Comparison of ENCODE assay signal across 19 cellular contexts in genomic region chr3:33023176-33024136, GRCh38.
DNase-seq lines count a peak whose midpoint lies in the region; ATAC-seq, FAIRE-seq and TF ChIP-seq lines count a peak whose summit lies in the region.
"Had no signal": no experiment of that assay in that cellular context is flagged by ENCODE, and none has a peak within 500 bp of the region (broad histone marks: within the 10 kb centered on the region; RNA-seq: fewer than 3 reads in every experiment).

No MANE protein-coding gene starts in this region.

- H3K9me3 Mint-ChIP-seq in CD4-positive, CD25-positive, alpha-beta regulatory T cell = no peaks in the 10 kb centered on the region
- no peaks in the 10 kb centered on the region for H3K9me3 Mint-ChIP-seq in activated CD8-positive, alpha-beta T cell treated with anti-CD3 and anti-CD28 coated beads, Interleukin-2, amount 10 ng/mL, durations not matched to agents 7 days and 5 days (ENCODE audit: insufficient read depth)

- peak overlapping the region; percentile 64 to 90 (median 86) for H3K4me3 Mint-ChIP-seq in CD4-positive, CD25-positive, alpha-beta regulatory T cell
- no peak overlapping the region for H3K4me3 Mint-ChIP-seq in activated CD8-positive, alpha-beta T cell treated with anti-CD3 and anti-CD28 coated beads, Interleukin-2, amount 10 ng/mL, durations not matched to agents 7 days and 5 days

- no peaks in the 10 kb centered on the region for H3K27me3 ChIP-seq in CD4-positive, CD25-positive, alpha-beta regulatory T cell (ENCODE audit: control insufficient read depth, insufficient read depth, low read length)
- no peaks in the 10 kb centered on the region for H3K27me3 ChIP-seq in DND-41 (ENCODE audit: insufficient read depth, low read length, poor library complexity)
- H3K27me3 ChIP-seq: ascending aorta, gastroesophageal sphincter, ovary, tibial artery had no signal

- H3K27ac Mint-ChIP-seq in CD4-positive, CD25-positive, alpha-beta regulatory T cell = peak overlapping the region; percentile 80 to 90 (median 85)
- no peak overlapping the region for H3K27ac Mint-ChIP-seq in activated CD8-positive, alpha-beta T cell treated with anti-CD3 and anti-CD28 coated beads, Interleukin-2, amount 10 ng/mL, durations not matched to agents 7 days and 5 days

- H3K27ac ChIP-seq in CD4-positive, CD25-positive, alpha-beta regulatory T cell (ENCODE audit: insufficient read depth, low read length, poor library complexity, severe bottlenecking) = peak overlapping the region; percentile 84
- H3K27ac ChIP-seq in DND-41 (ENCODE audit: low read length) = no peak overlapping the region
- H3K27ac ChIP-seq: ascending aorta, gastroesophageal sphincter, ovary, tibial artery had no signal

- H3K36me3 ChIP-seq in CD4-positive, CD25-positive, alpha-beta regulatory T cell (ENCODE audit: control insufficient read depth, insufficient read depth, low read length) = peaks cover 20% of the 10 kb centered on the region
- H3K36me3 ChIP-seq in DND-41 (ENCODE audit: insufficient read depth, low read length) = peaks cover 19% of the 10 kb centered on the region; the same call in 1 of the 2 replicates
- H3K36me3 ChIP-seq: ovary had no signal

- peak; percentile 76 to 82 for ATAC-seq in CD4-positive, CD25-positive, alpha-beta regulatory T cell (ENCODE audit: low read depth in 2 of 2)
- ATAC-seq in DND-41 (ENCODE audit: insufficient read depth, low read depth) = peak; percentile 39; the same call in 1 of the 3 replicates
- peak; percentile 82 for ATAC-seq in activated CD8-positive, alpha-beta T cell treated with anti-CD3 and anti-CD28 coated beads, Interleukin-2, amount 10 ng/mL, durations not matched to agents 7 days and 5 days
- ATAC-seq in GM18867 (IDR thresholded peaks at IDR 0.05; ENCODE audit: unreplicated experiment) = no peak
- no peak for ATAC-seq in HG03097 (IDR thresholded peaks at IDR 0.05; ENCODE audit: low FRiP score, unreplicated experiment)
- no peak for ATAC-seq in HG02610 (IDR thresholded peaks at IDR 0.05; ENCODE audit: unreplicated experiment)
- ATAC-seq: gastroesophageal sphincter, left ventricle myocardium superior had no signal

- peaks cover 32% of the 10 kb centered on the region for H3K36me3 Mint-ChIP-seq in CD4-positive, CD25-positive, alpha-beta regulatory T cell
- H3K36me3 Mint-ChIP-seq in activated CD8-positive, alpha-beta T cell treated with anti-CD3 and anti-CD28 coated beads, Interleukin-2, amount 10 ng/mL, durations not matched to agents 7 days and 5 days (ENCODE audit: low read depth) = peaks cover 30% of the 10 kb centered on the region

- CTCF ChIA-PET in activated CD8-positive, alpha-beta T cell treated with anti-CD3 and anti-CD28 coated beads, Interleukin-2, amount 10 ng/mL, durations not matched to agents 7 days and 5 days (lab: Charles Lee) = interaction anchor here (0.7 to 1.3 kb wide), 4 partner anchors 9 to 51 kb away, joined by 3 to 6 read pairs (median 4); no protein-coding TSS in a partner anchor

- no peaks in the 10 kb centered on the region for H3K79me2 ChIP-seq in DND-41 (ENCODE audit: insufficient read depth, low read length)

- H3K4me2 ChIP-seq in DND-41 (ENCODE audit: insufficient read depth, low read length) = no peak overlapping the region

- no peaks in the 10 kb centered on the region for H3K9me3 ChIP-seq in CD4-positive, CD25-positive, alpha-beta regulatory T cell (ENCODE audit: control insufficient read depth in 2 of 2, low read length in 2 of 2)
- no peaks in the 10 kb centered on the region for H3K9me3 ChIP-seq in DND-41 (ENCODE audit: insufficient read depth, low read length, severe bottlenecking)
- H3K9me3 ChIP-seq: ascending aorta, gastroesophageal sphincter, ovary, tibial artery had no signal

- FAIRE-seq in D721Med (lab: Jason Lieb, UNC) = no peak

- H3K9ac ChIP-seq in DND-41 (ENCODE audit: low read depth, low read length) = no peak overlapping the region

- POLR2A ChIA-PET in activated CD8-positive, alpha-beta T cell treated with anti-CD3 and anti-CD28 coated beads, Interleukin-2, amount 10 ng/mL, durations not matched to agents 7 days and 5 days (lab: Charles Lee) = no interaction called here

- no peaks in the 10 kb centered on the region for H4K20me1 ChIP-seq in DND-41 (ENCODE audit: insufficient read depth, low read length)

- H3K27me3 Mint-ChIP-seq in CD4-positive, CD25-positive, alpha-beta regulatory T cell = no peaks in the 10 kb centered on the region
- no peaks in the 10 kb centered on the region for H3K27me3 Mint-ChIP-seq in activated CD8-positive, alpha-beta T cell treated with anti-CD3 and anti-CD28 coated beads, Interleukin-2, amount 10 ng/mL, durations not matched to agents 7 days and 5 days (ENCODE audit: low read depth)

- peaks cover 64% of the 10 kb centered on the region for H3K4me1 ChIP-seq in CD4-positive, CD25-positive, alpha-beta regulatory T cell (ENCODE audit: control insufficient read depth, insufficient read depth, low read length, poor library complexity, severe bottlenecking)
- no peaks in the 10 kb centered on the region for H3K4me1 ChIP-seq in DND-41 (ENCODE audit: insufficient read depth, low read length)
- H3K4me1 ChIP-seq: ascending aorta, gastroesophageal sphincter, tibial artery had no signal

- DNase-seq in CD4-positive, CD25-positive, alpha-beta regulatory T cell = peak in 2 of 3 donors; percentile 57 to 78
- DNase-seq in DND-41 (no peak), kidney tubule cell (ENCODE audit: low spot score) (peak; percentile 8), D721Med (ENCODE audit: insufficient read length, low spot score) (no peak)
- no peak for DNase-seq in activated CD8-positive, alpha-beta T cell treated with anti-CD3 and anti-CD28 coated beads, Interleukin-2, amount 10 ng/mL, durations not matched to agents 7 days and 5 days
- DNase-seq: activated CD8-positive, alpha-beta memory T cell treated with anti-CD3 and anti-CD28 coated beads, Interleukin-2, amount 50 U/mL, for 4 hours; IMR-90; left ventricle myocardium superior; NCI-H1092 treated with DMSO at 0.1 percent for 48 hours; NCI-H748 treated with DMSO at 0.1 percent for 48 hours; ovary; RPMI8226; stimulated activated CD4-positive, alpha-beta T cell treated with anti-CD3 and anti-CD28 coated beads, Interleukin-2, amount 100 ng/mL, for 48 hours; tibial artery had no signal

- no peak for TF ChIP-seq CTCF in DND-41 (IDR thresholded peaks at IDR 0.05; ENCODE audit: borderline replicate concordance, extremely low read depth, low read length, poor library complexity, severe bottlenecking)
- no peak for TF ChIP-seq CTCF in D721Med (IDR thresholded peaks at IDR 0.05; ENCODE audit: insufficient read depth, missing control alignments)

- no peak overlapping the region for H2AFZ ChIP-seq in DND-41 (ENCODE audit: low read depth, low read length)

- H3K4me1 Mint-ChIP-seq in CD4-positive, CD25-positive, alpha-beta regulatory T cell = peaks cover 31 to 68% (median 49%) of the 10 kb centered on the region in 4 donors
- H3K4me1 Mint-ChIP-seq in activated CD8-positive, alpha-beta T cell treated with anti-CD3 and anti-CD28 coated beads, Interleukin-2, amount 10 ng/mL, durations not matched to agents 7 days and 5 days (ENCODE audit: low read depth) = peaks cover 16% of the 10 kb centered on the region

- peak overlapping the region; percentile 96 for H3K4me3 ChIP-seq in CD4-positive, CD25-positive, alpha-beta regulatory T cell (ENCODE audit: low read depth, low read length)
- no peak overlapping the region for H3K4me3 ChIP-seq in DND-41 (ENCODE audit: low read depth in 1 of 2, low read length in 2 of 2)
- H3K4me3 ChIP-seq: ascending aorta, gastroesophageal sphincter, ovary, tibial artery had no signal

Comparison
In these comparisons a context has a peak if more than half of its experiments do, and no peak if none do; other contexts are left out.
1. ATAC-seq: peak in CD4-positive, CD25-positive, alpha-beta regulatory T cell (2 of 2), DND-41 (single experiment) and activated CD8-positive, alpha-beta T cell treated with anti-CD3 and anti-CD28 coated beads, Interleukin-2, amount 10 ng/mL, durations not matched to agents 7 days and 5 days (single experiment); none in GM18867 (single experiment), HG03097 (single experiment) and HG02610 (single experiment).
2. DNase-seq: peak in CD4-positive, CD25-positive, alpha-beta regulatory T cell (2 of 3) and kidney tubule cell (single experiment); none in DND-41 (single experiment), activated CD8-positive, alpha-beta T cell treated with anti-CD3 and anti-CD28 coated beads, Interleukin-2, amount 10 ng/mL, durations not matched to agents 7 days and 5 days (single experiment) and D721Med (single experiment).